29 cellular contexts compared by ENCODE assay signal in genomic region chr6:151084275-151084674, GRCh38.
"Had no signal": no experiment of that assay in that cellular context is flagged by ENCODE, and none has a peak within 500 bp of the region (broad histone marks: within the 10 kb centered on the region; RNA-seq: fewer than 3 reads in every experiment).

No MANE protein-coding gene starts in this region.

- H3K4me1 ChIP-seq: ascending aorta, gastroesophageal sphincter, prostate gland, testis had no signal

- DNase-seq: activated CD4-positive, alpha-beta memory T cell treated with anti-CD3 and anti-CD28 coated beads for 36 hours; activated CD4-positive, alpha-beta T cell treated with anti-CD3 and anti-CD28 coated beads, Interleukin-2, amount 10 ng/mL, durations not matched to agents 24 days and 14 days; activated CD4-positive, CD25-positive, alpha-beta regulatory T cell treated with anti-CD3 and anti-CD28 coated beads, Interleukin-2, amount 50 U/mL, for 72 hours; activated CD8-positive, alpha-beta memory T cell treated with anti-CD3 and anti-CD28 coated beads, Interleukin-2, amount 10 ng/mL, durations not matched to agents 7 days and 5 days; activated naive CD4-positive, alpha-beta T cell treated with anti-CD3 and anti-CD28 coated beads for 36 hours; activated naive CD8-positive, alpha-beta T cell treated with anti-CD3 and anti-CD28 coated beads, Interleukin-2, amount 10 ng/mL, durations not matched to agents 7 days and 5 days; activated T-cell treated with anti-CD3 and anti-CD28 coated beads for 4 hours; activated T-cell treated with anti-CD3 and anti-CD28 coated beads, Interleukin-2, amount 50 U/mL, for 72 hours; dorsolateral prefrontal cortex; effector memory CD4-positive, alpha-beta T cell; head of caudate nucleus; hippocampal formation; left colon; natural killer cell; retina; stimulated activated CD4-positive, alpha-beta T cell treated with anti-CD3 and anti-CD28 coated beads, Interleukin-12 subunit alpha, Interleukin-12 subunit beta, amount 100 ng/mL, for 4 hours; stimulated activated CD4-positive, alpha-beta T cell treated with anti-CD3 and anti-CD28 coated beads, Interleukin-4, amount 100 ng/mL, for 1 hour; stimulated activated naive CD8-positive, alpha-beta T cell treated with anti-CD3 and anti-CD28 coated beads, Interleukin-15, Interleukin-2, amounts not matched to agents 100 U/mL and 50 U/mL, for 24 hours; T-helper 2 cell; testis had no signal

- H3K9me3 ChIP-seq: ascending aorta, gastroesophageal sphincter, ovary, prostate gland, testis had no signal

- H3K9me3 Mint-ChIP-seq: activated CD4-positive, alpha-beta memory T cell treated with anti-CD3 and anti-CD28 coated beads for 36 hours; activated CD4-positive, alpha-beta T cell treated with anti-CD3 and anti-CD28 coated beads, Interleukin-2, amount 10 ng/mL, durations not matched to agents 24 days and 14 days; activated naive CD4-positive, alpha-beta T cell treated with anti-CD3 and anti-CD28 coated beads for 36 hours; activated naive CD8-positive, alpha-beta T cell treated with anti-CD3 and anti-CD28 coated beads, Interleukin-2, amount 10 ng/mL, durations not matched to agents 7 days and 5 days; activated T-cell treated with anti-CD3 and anti-CD28 coated beads, Interleukin-2, amount 50 U/mL, for 72 hours; natural killer cell; type B pancreatic cell had no signal

- H3K27ac ChIP-seq: ascending aorta, coronary artery, dorsolateral prefrontal cortex, gastroesophageal sphincter, ovary, prostate gland, skin epidermis, testis had no signal

- H3K36me3 ChIP-seq: gastroesophageal sphincter, ovary, prostate gland had no signal

- H3K4me3 ChIP-seq: ascending aorta, coronary artery, dorsolateral prefrontal cortex, gastroesophageal sphincter, ovary, prostate gland, skin epidermis, testis had no signal

- ATAC-seq: activated CD8-positive, alpha-beta memory T cell treated with anti-CD3 and anti-CD28 coated beads, Interleukin-2, amount 10 ng/mL, durations not matched to agents 7 days and 5 days; activated T-cell treated with anti-CD3 and anti-CD28 coated beads, Interleukin-2, amount 50 U/mL, for 72 hours; gastroesophageal sphincter; left colon; natural killer cell; sciatic nerve; stimulated activated naive CD8-positive, alpha-beta T cell treated with anti-CD3 and anti-CD28 coated beads, Interleukin-15, Interleukin-2, amounts not matched to agents 100 U/mL and 50 U/mL, for 24 hours had no signal

- H3K36me3 Mint-ChIP-seq: natural killer cell had no signal

- H3K27ac Mint-ChIP-seq: activated CD4-positive, alpha-beta memory T cell treated with anti-CD3 and anti-CD28 coated beads for 36 hours; activated CD4-positive, alpha-beta T cell treated with anti-CD3 and anti-CD28 coated beads, Interleukin-2, amount 10 ng/mL, durations not matched to agents 24 days and 14 days; activated CD8-positive, alpha-beta memory T cell treated with anti-CD3 and anti-CD28 coated beads, Interleukin-2, amount 10 ng/mL, durations not matched to agents 7 days and 5 days; activated naive CD4-positive, alpha-beta T cell treated with anti-CD3 and anti-CD28 coated beads for 36 hours; activated naive CD8-positive, alpha-beta T cell treated with anti-CD3 and anti-CD28 coated beads, Interleukin-2, amount 10 ng/mL, durations not matched to agents 7 days and 5 days; activated T-cell treated with anti-CD3 and anti-CD28 coated beads, Interleukin-2, amount 50 U/mL, for 72 hours; brain; natural killer cell; type B pancreatic cell had no signal

- H3K4me1 Mint-ChIP-seq: activated CD4-positive, alpha-beta T cell treated with anti-CD3 and anti-CD28 coated beads, Interleukin-2, amount 10 ng/mL, durations not matched to agents 24 days and 14 days; activated CD8-positive, alpha-beta memory T cell treated with anti-CD3 and anti-CD28 coated beads, Interleukin-2, amount 10 ng/mL, durations not matched to agents 7 days and 5 days; activated naive CD8-positive, alpha-beta T cell treated with anti-CD3 and anti-CD28 coated beads, Interleukin-2, amount 10 ng/mL, durations not matched to agents 7 days and 5 days; natural killer cell had no signal

- H3K27me3 ChIP-seq: ascending aorta, dorsolateral prefrontal cortex, gastroesophageal sphincter, ovary, testis had no signal

- H3K27me3 Mint-ChIP-seq: activated CD4-positive, alpha-beta memory T cell treated with anti-CD3 and anti-CD28 coated beads for 36 hours; activated CD4-positive, alpha-beta T cell treated with anti-CD3 and anti-CD28 coated beads, Interleukin-2, amount 10 ng/mL, durations not matched to agents 24 days and 14 days; activated CD8-positive, alpha-beta memory T cell treated with anti-CD3 and anti-CD28 coated beads, Interleukin-2, amount 10 ng/mL, durations not matched to agents 7 days and 5 days; activated naive CD8-positive, alpha-beta T cell treated with anti-CD3 and anti-CD28 coated beads, Interleukin-2, amount 10 ng/mL, durations not matched to agents 7 days and 5 days; brain; type B pancreatic cell had no signal

- H3K4me3 Mint-ChIP-seq: activated CD4-positive, alpha-beta memory T cell treated with anti-CD3 and anti-CD28 coated beads for 36 hours; activated CD4-positive, alpha-beta T cell treated with anti-CD3 and anti-CD28 coated beads, Interleukin-2, amount 10 ng/mL, durations not matched to agents 24 days and 14 days; activated CD8-positive, alpha-beta memory T cell treated with anti-CD3 and anti-CD28 coated beads, Interleukin-2, amount 10 ng/mL, durations not matched to agents 7 days and 5 days; activated naive CD4-positive, alpha-beta T cell treated with anti-CD3 and anti-CD28 coated beads for 36 hours; activated naive CD8-positive, alpha-beta T cell treated with anti-CD3 and anti-CD28 coated beads, Interleukin-2, amount 10 ng/mL, durations not matched to agents 7 days and 5 days; activated T-cell treated with anti-CD3 and anti-CD28 coated beads, Interleukin-2, amount 50 U/mL, for 72 hours; brain; natural killer cell; type B pancreatic cell had no signal
